In the genomic region with DNA sequence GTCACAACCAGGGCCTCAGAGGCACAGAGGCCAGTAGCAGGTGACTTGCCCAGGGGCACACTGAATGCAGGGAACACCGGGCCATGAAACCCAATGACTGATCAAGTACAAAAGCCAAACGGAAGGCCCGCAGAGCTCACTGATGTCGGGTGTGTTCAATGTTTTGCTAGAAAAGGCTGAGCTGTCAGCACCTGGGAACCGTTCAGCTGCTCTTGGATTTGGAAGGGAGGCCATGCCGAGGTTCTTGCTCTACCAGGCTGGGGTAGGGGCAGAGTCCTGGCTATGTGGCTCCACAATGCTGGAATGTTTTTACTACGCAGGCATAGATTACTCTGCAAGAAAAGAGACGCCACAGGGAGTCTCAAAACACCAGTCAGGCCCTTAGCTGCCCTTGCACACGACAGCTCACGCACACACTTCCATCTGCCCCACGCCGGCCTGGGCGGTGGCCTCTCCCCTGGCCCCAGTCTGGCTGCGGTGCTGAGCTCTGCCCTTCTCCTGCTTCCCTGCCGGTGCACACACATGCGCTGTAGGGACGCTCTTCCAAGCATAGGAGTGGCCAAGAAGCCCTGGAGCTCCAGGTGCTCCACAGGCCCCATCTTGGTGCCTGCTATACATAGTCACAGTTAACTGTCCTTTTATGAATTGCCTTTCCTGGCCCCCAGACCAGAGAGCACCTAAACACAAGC, we compare ENCODE assay signal across 19 cellular contexts.
DNase-seq lines count a peak whose midpoint lies in the region; ATAC-seq and TF ChIP-seq lines count a peak whose summit lies in the region.
"Had no signal": no experiment of that assay in that cellular context is flagged by ENCODE, and none has a peak within 500 bp of the region (broad histone marks: within the 10 kb centered on the region; RNA-seq: fewer than 3 reads in every experiment).

No MANE protein-coding gene starts in this region.

- peaks cover 100% of the 10 kb centered on the region for H4K20me1 ChIP-seq in smooth muscle cell (ENCODE audit: low read depth)

- peaks cover 4% of the 10 kb centered on the region for H3K9me3 Mint-ChIP-seq in nephron

- no peak overlapping the region for H2AFZ ChIP-seq in smooth muscle cell (ENCODE audit: low read depth)

- peak overlapping the region in 2 of 3 experiments; percentile 55 to 61 for H3K4me3 Mint-ChIP-seq in nephron
- H3K4me3 Mint-ChIP-seq: memory B cell; stimulated activated memory B cell treated with anti-CD40 and anti-IgM and Interleukin-4, amounts not matched to agents 10 μg/mL and 1 μg/mL and 100 μg/mL, for 72 hours had no signal

- TF ChIP-seq CTCF in nephron (IDR thresholded peaks at IDR 0.05; ENCODE audit: unreplicated experiment in 3 of 3) = no peak
- no peak for TF ChIP-seq CTCF in thoracic aorta (IDR thresholded peaks at IDR 0.05)
- no peak for TF ChIP-seq CTCF in smooth muscle cell (IDR thresholded peaks at IDR 0.05; ENCODE audit: borderline replicate concordance, insufficient read depth, poor library complexity, severe bottlenecking)
- no peak for TF ChIP-seq CTCF in vagina (IDR thresholded peaks at IDR 0.05)

- H3K27ac ChIP-seq in cingulate gyrus (ENCODE audit: low read depth, low read length) (peak overlapping the region; percentile 20), thoracic aorta (peak overlapping the region; percentile 23 to 55), smooth muscle cell (ENCODE audit: low read depth) (no peak overlapping the region), vagina (no peak overlapping the region)
- H3K27ac ChIP-seq: upper lobe of left lung had no signal

- peak; percentile 34 for DNase-seq in Right ventricle myocardium superior
- no peak for DNase-seq in cardiac septum (ENCODE audit: low spot score)
- no peak for DNase-seq in thoracic aorta (ENCODE audit: low spot score)
- DNase-seq in NK-92 treated with Interleukin-12 subunit alpha and Interleukin-12 subunit beta, amount 100 ng/mL, for 24 hours (lab: John Stamatoyannopoulos, UW) = no peak
- no peak for DNase-seq in smooth muscle cell (lab: John Stamatoyannopoulos, UW; ENCODE audit: unreplicated experiment)
- DNase-seq in vagina (ENCODE audit: extremely low spot score in 2 of 2) = no peak
- DNase-seq: activated CD4-positive, alpha-beta T cell treated with anti-CD3 and anti-CD28 coated beads, Interleukin-2, amount 50 U/mL, for 1 hour; activated effector memory CD4-positive, alpha-beta T cell treated with anti-CD3 and anti-CD28 coated beads, Interleukin-2, amount 50 U/mL, for 16 hours; NCI-H1105 treated with DMSO at 0.1 percent for 48 hours; NCI-H526 treated with DMSO at 0.1 percent for 48 hours; retina; SHP77 treated with DMSO at 0.1 percent for 48 hours; stimulated activated CD4-positive, alpha-beta T cell treated with anti-CD3 and anti-CD28 coated beads, Interleukin-15, amount 100 ng/mL, for 24 hours had no signal

- TF ChIP-seq POLR2A in vagina (IDR thresholded peaks at IDR 0.05) = no peak

- no peak overlapping the region for H3K4me2 ChIP-seq in smooth muscle cell

- H3K4me3 ChIP-seq in thoracic aorta = no peak overlapping the region
- H3K4me3 ChIP-seq in smooth muscle cell = no peak overlapping the region
- H3K4me3 ChIP-seq in vagina = no peak overlapping the region
- H3K4me3 ChIP-seq: HAP-1, upper lobe of left lung had no signal

- peaks cover 81% of the 10 kb centered on the region for H3K36me3 Mint-ChIP-seq in nephron (ENCODE audit: low read depth)
- H3K36me3 Mint-ChIP-seq: memory B cell; stimulated activated memory B cell treated with anti-CD40 and anti-IgM and Interleukin-4, amounts not matched to agents 10 μg/mL and 1 μg/mL and 100 μg/mL, for 72 hours had no signal

- peaks cover 71% of the 10 kb centered on the region for H3K4me1 Mint-ChIP-seq in nephron

- H3K27ac Mint-ChIP-seq in nephron = peak overlapping the region; percentile 46 to 93 (median 86)
- H3K27ac Mint-ChIP-seq: memory B cell; stimulated activated memory B cell treated with anti-CD40 and anti-IgM and Interleukin-4, amounts not matched to agents 10 μg/mL and 1 μg/mL and 100 μg/mL, for 72 hours had no signal

- H3K27me3 ChIP-seq in thoracic aorta (replicated peaks; ENCODE audit: insufficient read depth) (no peaks in the 10 kb centered on the region), smooth muscle cell (ENCODE audit: low read depth) (no peaks in the 10 kb centered on the region), vagina (no peaks in the 10 kb centered on the region)
- H3K27me3 ChIP-seq: upper lobe of left lung had no signal

- no peaks in the 10 kb centered on the region for H3K36me3 ChIP-seq in thoracic aorta
- no peaks in the 10 kb centered on the region for H3K36me3 ChIP-seq in smooth muscle cell (ENCODE audit: low read depth)
- H3K36me3 ChIP-seq in vagina = peaks cover 0 to 10% of the 10 kb centered on the region in 2 donors
- H3K36me3 ChIP-seq: HAP-1 had no signal

- no peaks in the 10 kb centered on the region for H3K27me3 Mint-ChIP-seq in nephron (ENCODE audit: low read depth)

- no peak for ATAC-seq in Right ventricle myocardium superior (ENCODE audit: poor library complexity)
- no peak for ATAC-seq in thoracic aorta (ENCODE audit: insufficient number of reproducible peaks, low FRiP score, low read depth)
- ATAC-seq: stimulated activated memory B cell treated with anti-CD40 and anti-IgM and Interleukin-4, amounts not matched to agents 10 μg/mL and 1 μg/mL and 100 μg/mL, for 72 hours had no signal

- intact Hi-C loops in Right ventricle myocardium superior (cut with DNase I) = no loop called here
- intact Hi-C loops in cardiac septum (cut with DNase I) = no loop called here
- intact Hi-C loops in vagina (cut with DNase I) = no loop called here

- peaks cover 57 to 98% of the 10 kb centered on the region in 2 donors for H3K4me1 ChIP-seq in thoracic aorta (ENCODE audit: control insufficient read depth in 1 of 2, low read depth in 2 of 2)
- H3K4me1 ChIP-seq in smooth muscle cell (ENCODE audit: low read depth) = no peaks in the 10 kb centered on the region
- peaks cover 47% of the 10 kb centered on the region for H3K4me1 ChIP-seq in vagina

- WGBS in smooth muscle cell (ENCODE audit: low lambda C conversion rate) = 90% methylated on average over 17 of the region's 17 CpGs

- H3K79me2 ChIP-seq in smooth muscle cell (ENCODE audit: low read depth) = peaks cover 80% of the 10 kb centered on the region

- H3K9me3 ChIP-seq in thoracic aorta = no peaks in the 10 kb centered on the region
- no peaks in the 10 kb centered on the region for H3K9me3 ChIP-seq in smooth muscle cell (replicated peaks; ENCODE audit: low read depth)
- no peaks in the 10 kb centered on the region for H3K9me3 ChIP-seq in vagina
- H3K9me3 ChIP-seq: HAP-1, upper lobe of left lung had no signal

- no peak overlapping the region for H3K9ac ChIP-seq in smooth muscle cell (ENCODE audit: low read depth)

- H3F3A ChIP-seq in smooth muscle cell (ENCODE audit: low read depth) = no peaks in the 10 kb centered on the region

Comparison
In these comparisons a context has a peak if more than half of its experiments do, and no peak if none do; other contexts are left out.
1. H3K27ac ChIP-seq: peak in cingulate gyrus (single experiment) and thoracic aorta (2 of 2); none in smooth muscle cell (single experiment) and vagina (single experiment).